Comparison of ENCODE assay signal across 8 cellular contexts in the genomic region with DNA sequence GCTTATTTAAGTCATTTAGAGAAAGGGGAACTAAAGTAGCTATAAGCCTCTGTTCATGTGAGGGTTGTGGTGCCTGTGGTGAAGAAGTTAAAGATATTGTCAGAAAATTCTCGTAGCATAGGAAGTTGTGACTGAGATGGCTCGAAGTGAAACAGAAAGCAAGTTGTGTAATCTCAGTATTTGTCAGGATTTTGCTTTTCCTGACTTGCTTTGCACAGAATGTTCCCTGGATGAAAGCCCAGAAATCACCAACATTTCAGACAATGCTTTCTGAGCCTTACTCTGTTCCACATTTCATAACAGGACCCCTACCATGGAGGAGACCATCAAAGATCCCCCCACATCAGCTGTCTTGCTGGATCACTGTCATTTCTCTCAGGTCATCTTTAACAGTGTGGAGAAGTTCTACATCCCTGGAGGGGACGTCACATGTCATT. TPM values are rescaled to one million over a fixed set of nuclear protein-coding genes. Genes with fewer than 3 reads are reported as not detected.
DNase-seq lines count a peak whose midpoint lies in the region; ATAC-seq and TF ChIP-seq lines count a peak whose summit lies in the region.

No MANE protein-coding gene starts in this region.

- peak overlapping the region; percentile 70 to 93 (median 82) for H3K4me3 Mint-ChIP-seq in IgD-negative memory B cell
- H3K4me3 Mint-ChIP-seq in activated naive CD8-positive, alpha-beta T cell treated with anti-CD3 and anti-CD28 coated beads for 36 hours = peak overlapping the region; percentile 69

- peaks cover 3% of the 10 kb centered on the region for H3K36me3 Mint-ChIP-seq in IgD-negative memory B cell
- H3K36me3 Mint-ChIP-seq in activated naive CD8-positive, alpha-beta T cell treated with anti-CD3 and anti-CD28 coated beads for 36 hours = peaks cover 27% of the 10 kb centered on the region

- no peaks in the 10 kb centered on the region for H3K9me3 Mint-ChIP-seq in IgD-negative memory B cell
- H3K9me3 Mint-ChIP-seq in activated naive CD8-positive, alpha-beta T cell treated with anti-CD3 and anti-CD28 coated beads for 36 hours = no peaks in the 10 kb centered on the region

- peak overlapping the region; percentile 10 to 37 for H3K4me3 ChIP-seq in right atrium auricular region
- H3K4me3 ChIP-seq in spleen = peak overlapping the region in 7 of 8 donors; percentile 2 to 60 (median 18)

- ATAC-seq in GM21367 (IDR thresholded peaks at IDR 0.05; ENCODE audit: unreplicated experiment) = peak; percentile 63

- H3K27me3 ChIP-seq in right atrium auricular region (no peaks in the 10 kb centered on the region), spleen (replicated peaks in 1 of 7) (no peaks in the 10 kb centered on the region)

- H3K4me1 ChIP-seq in right atrium auricular region = peaks cover 0 to 82% of the 10 kb centered on the region in 2 donors
- H3K4me1 ChIP-seq in spleen = peaks cover 53 to 76% (median 71%) of the 10 kb centered on the region in 6 donors

- H3K27me3 Mint-ChIP-seq in IgD-negative memory B cell = no peaks in the 10 kb centered on the region
- H3K27me3 Mint-ChIP-seq in activated naive CD8-positive, alpha-beta T cell treated with anti-CD3 and anti-CD28 coated beads for 36 hours = no peaks in the 10 kb centered on the region

- H3K9me3 ChIP-seq in right atrium auricular region = no peaks in the 10 kb centered on the region
- H3K9me3 ChIP-seq in spleen = no peaks in the 10 kb centered on the region

- whole genome bisulfite sequencing in spleen, 5 donors = 2 to 5% (median 3%) methylated on average over 3 of the region's 3 CpGs

- H3K4me1 Mint-ChIP-seq in IgD-negative memory B cell = peaks cover 30 to 38% (median 31%) of the 10 kb centered on the region in 3 donors
- H3K4me1 Mint-ChIP-seq in activated naive CD8-positive, alpha-beta T cell treated with anti-CD3 and anti-CD28 coated beads for 36 hours = peaks cover 56% of the 10 kb centered on the region

- peak overlapping the region; percentile 74 to 96 (median 87) for H3K27ac Mint-ChIP-seq in IgD-negative memory B cell
- H3K27ac Mint-ChIP-seq in activated naive CD8-positive, alpha-beta T cell treated with anti-CD3 and anti-CD28 coated beads for 36 hours = peak overlapping the region; percentile 80

- TF ChIP-seq CTCF in right atrium auricular region (IDR thresholded peaks at IDR 0.05) = no peak
- no peak for TF ChIP-seq CTCF in spleen (IDR thresholded peaks at IDR 0.05 in 8 of 11, conservative IDR thresholded peaks at IDR 0.05 in 3 of 11)

- peak; percentile 76 for DNase-seq in EH (ENCODE audit: low read depth)
- peak; percentile 32 for DNase-seq in activated naive CD8-positive, alpha-beta T cell treated with anti-CD3 and anti-CD28 coated beads for 36 hours
- no peak for DNase-seq in right atrium auricular region (ENCODE audit: low spot score)
- no peak for DNase-seq in spleen
- no peak for DNase-seq in activated gamma-delta T cell treated with Interleukin-2 at 50 U/mL for 16 hours
- DNase-seq in islet precursor cell = no peak

- peak overlapping the region; percentile 89 to 91 for H3K27ac ChIP-seq in right atrium auricular region
- H3K27ac ChIP-seq in spleen = peak overlapping the region; percentile 79 to 95 (median 90)

- H3K36me3 ChIP-seq in right atrium auricular region (peaks cover 38% of the 10 kb centered on the region), spleen (peaks cover 4 to 51% (median 35%) of the 10 kb centered on the region in 6 donors)

- TF ChIP-seq POLR2A in spleen (IDR thresholded peaks at IDR 0.05) = no peak

- intact Hi-C loops in spleen (cut with DNase I; ENCODE audit: low total_unique reads) = no loop called here

RNA-seq across cellular contexts. Expression of gene CALCOCO2, which starts 10.6 kb away (rescaled TPM):
- 138 TPM for polyA plus RNA-seq in IgD-negative memory B cell
- total RNA-seq in activated naive CD8-positive, alpha-beta T cell treated with anti-CD3 and anti-CD28 coated beads for 36 hours = 10 to 100 TPM; 69.3 to 75.8 TPM
- total RNA-seq in right atrium auricular region = 100 to 1,000 TPM; 112 to 152 TPM
- total RNA-seq in spleen = 100 to 1,000 TPM; 113 to 167 (median 136) TPM
- 10 to 100 TPM; 30.1 to 45.7 (median 31.7) TPM for polyA plus RNA-seq in spleen

RNA-seq across cellular contexts. Expression of gene TTLL6, which starts 24.4 kb away (rescaled TPM):
- polyA plus RNA-seq in IgD-negative memory B cell (not detected), spleen (under 1 TPM in 1 of 3 donors, not detected in 2; 0.04 TPM)
- total RNA-seq in activated naive CD8-positive, alpha-beta T cell treated with anti-CD3 and anti-CD28 coated beads for 36 hours = not detected
- total RNA-seq in right atrium auricular region (not detected), spleen (not detected)

RNA-seq across cellular contexts. Expression of gene ATP5MC1, which starts 51.2 kb away (rescaled TPM):
- polyA plus RNA-seq in IgD-negative memory B cell (192 TPM), spleen (100 to 1,000 TPM; 175 to 269 (median 195) TPM)
- total RNA-seq in activated naive CD8-positive, alpha-beta T cell treated with anti-CD3 and anti-CD28 coated beads for 36 hours = 100 to 1,000 TPM; 153 to 159 TPM
- total RNA-seq in right atrium auricular region (1,000 to 10,000 TPM in 1 of 2 donors, 100 to 1,000 TPM in 1; 419 to 1,068 TPM), spleen (10 to 100 TPM; 36.0 to 85.3 (median 49.1) TPM)

Comparison
In these comparisons a context has a peak if more than half of its experiments do, and no peak if none do; other contexts are left out.
1. DNase-seq: peak in EH (single experiment) and activated naive CD8-positive, alpha-beta T cell treated with anti-CD3 and anti-CD28 coated beads for 36 hours (single experiment); none in right atrium auricular region (single experiment), spleen (single experiment), activated gamma-delta T cell treated with Interleukin-2 at 50 U/mL for 16 hours (single experiment) and islet precursor cell (single experiment).